ENCODE assay signal across 7 cellular contexts in genomic region chr12:12442548-12443071, GRCh38.
DNase-seq lines count a peak whose midpoint lies in the region; ATAC-seq and TF ChIP-seq lines count a peak whose summit lies in the region.

No MANE protein-coding gene starts in this region.

- H2BK5ac ChIP-seq in IMR-90 (ENCODE audit: low read depth, low read length, poor library complexity, severe bottlenecking), result peak overlapping the region; percentile 37

- peaks cover 0 to under 1% of the 10 kb centered on the region in 2 experiments; a peak in 1 of 4 replicates for H3K79me1 ChIP-seq in IMR-90 (ENCODE audit: low read depth in 1 of 2, low read length in 2 of 2)

- H2BK20ac ChIP-seq in IMR-90 (ENCODE audit: low read depth, low read length), result 0 out of 2 replicates have a peak overlapping the region, but pooled peaks have one; percentile 9

- peak overlapping the region; percentile 39 for H3K4me3 Mint-ChIP-seq in activated CD4-positive, alpha-beta memory T cell treated with anti-CD3 and anti-CD28 coated beads, Interleukin-2, amount 10 ng/mL, durations not matched to agents 7 days and 5 days
- H3K4me3 Mint-ChIP-seq in stimulated activated naive CD8-positive, alpha-beta T cell treated with anti-CD3 and anti-CD28 coated beads, Interleukin-15, Interleukin-2, amounts not matched to agents 100 ng/mL and 50 ng/mL, for 24 hours, result peak overlapping the region; percentile 70

- H3K56ac ChIP-seq in IMR-90 (ENCODE audit: extremely low read depth, insufficient read depth, low read length), result no peak overlapping the region

- peak; percentile 80 for DNase-seq in IMR-90
- DNase-seq in activated CD4-positive, alpha-beta memory T cell treated with anti-CD3 and anti-CD28 coated beads, Interleukin-2, amount 10 ng/mL, durations not matched to agents 7 days and 5 days, result no peak
- DNase-seq in fibroblast of the conjunctiva (ENCODE audit: low read depth), result peak; percentile 56
- DNase-seq in NCI-H526 (lab: John Stamatoyannopoulos, UW), result no peak
- DNase-seq in stimulated activated CD4-positive, alpha-beta T cell treated with anti-CD3 and anti-CD28 coated beads, Interleukin-1b, Interleukin-23, amount 100 ng/mL, for 48 hours, result no peak
- no peak for DNase-seq in occipital lobe (lab: John Stamatoyannopoulos, UW)

- H3K4me2 ChIP-seq in IMR-90 (ENCODE audit: low read depth, low read length), result peak overlapping the region; percentile 13; the same call in 1 of the 2 replicates

- BruUV-seq in IMR-90 (replicated peaks; lab: Mats Ljungman, UMichigan), result no TSS peak

- H3K36me3 ChIP-seq in IMR-90 (ENCODE audit: control insufficient read depth, insufficient read depth, low read length), result no peaks in the 10 kb centered on the region

- 15% methylated on average over 3 of the region's 5 CpGs; no CpG with 5 or more reads in 1 of the 2 experiments for WGBS in IMR-90 (ENCODE audit: extremely low coverage in 2 of 2, insufficient read length in 1 of 2), 2 experiments

- ATAC-seq in IMR-90 (ENCODE audit: low read depth), result peak; percentile 60

- H2AFZ ChIP-seq in IMR-90 (replicated peaks; ENCODE audit: low read length, poor library complexity), result no peak overlapping the region

- no peak overlapping the region for H3K18ac ChIP-seq in IMR-90 (ENCODE audit: low read depth, low read length)

- intact Hi-C loops in IMR-90 (cut with micrococcal nuclease), result no loop called here

- H2AK5ac ChIP-seq in IMR-90 (ENCODE audit: low read depth, low read length), result no peak overlapping the region

- TF ChIP-seq POLR2A in IMR-90 (IDR thresholded peaks at IDR 0.05; ENCODE audit: low read depth, low read length), result no peak

- TF ChIP-seq CTCF in IMR-90 (conservative IDR thresholded peaks at IDR 0.05; ENCODE audit: low read depth, low read length), result no peak

- H4K91ac ChIP-seq in IMR-90 (ENCODE audit: insufficient read depth, low read depth, low read length), result no peak overlapping the region

- H3K4ac ChIP-seq in IMR-90 (ENCODE audit: low read depth, low read length), result no peak overlapping the region

- in situ Hi-C loops in IMR-90 (cut with MboI; ENCODE audit: low sequenced_read_pairs), result no loop called here

- H4K20me1 ChIP-seq in IMR-90 (ENCODE audit: insufficient read depth, low read length), result no peaks in the 10 kb centered on the region

- H3K27ac ChIP-seq in IMR-90 (ENCODE audit: insufficient read depth, low read length), result no peak overlapping the region

- H3K9me1 ChIP-seq in IMR-90 (ENCODE audit: insufficient read depth, low read length), result peaks cover 8% of the 10 kb centered on the region

- no peaks in the 10 kb centered on the region for H3K9me3 ChIP-seq in IMR-90 (ENCODE audit: control insufficient read depth, insufficient read depth, low read length)

- no peak overlapping the region for H2BK120ac ChIP-seq in IMR-90 (ENCODE audit: low read depth, low read length)

- H4K5ac ChIP-seq in IMR-90 (ENCODE audit: low read depth, low read length), result no peak overlapping the region

- H3K4me1 Mint-ChIP-seq in activated CD4-positive, alpha-beta memory T cell treated with anti-CD3 and anti-CD28 coated beads, Interleukin-2, amount 10 ng/mL, durations not matched to agents 7 days and 5 days, result peaks cover 91% of the 10 kb centered on the region
- peaks cover 83% of the 10 kb centered on the region for H3K4me1 Mint-ChIP-seq in stimulated activated naive CD8-positive, alpha-beta T cell treated with anti-CD3 and anti-CD28 coated beads, Interleukin-15, Interleukin-2, amounts not matched to agents 100 ng/mL and 50 ng/mL, for 24 hours (ENCODE audit: low read depth)

- H2BK15ac ChIP-seq in IMR-90 (ENCODE audit: low read depth, low read length), result 0 out of 3 replicates have a peak overlapping the region, but pooled peaks have one; percentile 34

- dilution Hi-C loops in IMR-90 (cut with HindIII; ENCODE audit: low sequenced_read_pairs, unreplicated experiment), result no loop called here

- H3K23ac ChIP-seq in IMR-90 (ENCODE audit: low read depth, low read length), result no peak overlapping the region

- H3K9ac ChIP-seq in IMR-90 (ENCODE audit: low read depth, low read length), result no peak overlapping the region

- H3K4me3 ChIP-seq in IMR-90 (ENCODE audit: insufficient read depth, low read depth, low read length), result no peak overlapping the region

- peaks cover 21% of the 10 kb centered on the region for H3K4me1 ChIP-seq in IMR-90 (ENCODE audit: control insufficient read depth, insufficient read depth, low read length)

- H3K9me3 Mint-ChIP-seq in activated CD4-positive, alpha-beta memory T cell treated with anti-CD3 and anti-CD28 coated beads, Interleukin-2, amount 10 ng/mL, durations not matched to agents 7 days and 5 days, result no peaks in the 10 kb centered on the region
- no peaks in the 10 kb centered on the region for H3K9me3 Mint-ChIP-seq in stimulated activated naive CD8-positive, alpha-beta T cell treated with anti-CD3 and anti-CD28 coated beads, Interleukin-15, Interleukin-2, amounts not matched to agents 100 ng/mL and 50 ng/mL, for 24 hours

- H3K14ac ChIP-seq in IMR-90 (replicated peaks; ENCODE audit: low read depth, low read length), result no peak overlapping the region

- H2AK9ac ChIP-seq in IMR-90 (replicated peaks; ENCODE audit: low read depth, low read length, poor library complexity), result no peak overlapping the region

- POLR2A ChIA-PET in IMR-90 (lab: Charles Lee; ENCODE audit: unreplicated experiment), result no interaction called here
- POLR2A ChIA-PET in activated CD4-positive, alpha-beta memory T cell treated with anti-CD3 and anti-CD28 coated beads, Interleukin-2, amount 10 ng/mL, durations not matched to agents 7 days and 5 days (lab: Charles Lee), result interaction anchor here (0.5 to 18.9 kb wide), 32 partner anchors 9 to 294 kb away, joined by 3 to 380 read pairs (median 7); partner anchors contain the start of genes BORCS5, CDKN1B and DUSP16

- CTCF ChIA-PET in IMR-90 (lab: Yijun Ruan, JAX), result no interaction called here
- CTCF ChIA-PET in activated CD4-positive, alpha-beta memory T cell treated with anti-CD3 and anti-CD28 coated beads, Interleukin-2, amount 10 ng/mL, durations not matched to agents 7 days and 5 days (lab: Charles Lee), result interaction anchor here (0.7 to 2.4 kb wide), 8 partner anchors 14 to 122 kb away, joined by 3 to 14 read pairs (median 6); no protein-coding TSS in a partner anchor

- H3K27me3 Mint-ChIP-seq in activated CD4-positive, alpha-beta memory T cell treated with anti-CD3 and anti-CD28 coated beads, Interleukin-2, amount 10 ng/mL, durations not matched to agents 7 days and 5 days, result no peaks in the 10 kb centered on the region
- no peaks in the 10 kb centered on the region for H3K27me3 Mint-ChIP-seq in stimulated activated naive CD8-positive, alpha-beta T cell treated with anti-CD3 and anti-CD28 coated beads, Interleukin-15, Interleukin-2, amounts not matched to agents 100 ng/mL and 50 ng/mL, for 24 hours

- TF ChIP-seq RAD21 in IMR-90 (IDR thresholded peaks at IDR 0.05; ENCODE audit: low read length), result no peak

- peaks cover 39% of the 10 kb centered on the region for H3K36me3 Mint-ChIP-seq in activated CD4-positive, alpha-beta memory T cell treated with anti-CD3 and anti-CD28 coated beads, Interleukin-2, amount 10 ng/mL, durations not matched to agents 7 days and 5 days (ENCODE audit: low read depth)
- peaks cover 16% of the 10 kb centered on the region for H3K36me3 Mint-ChIP-seq in stimulated activated naive CD8-positive, alpha-beta T cell treated with anti-CD3 and anti-CD28 coated beads, Interleukin-15, Interleukin-2, amounts not matched to agents 100 ng/mL and 50 ng/mL, for 24 hours (ENCODE audit: low read depth)

- peak overlapping the region; percentile 98 for H3K27ac Mint-ChIP-seq in activated CD4-positive, alpha-beta memory T cell treated with anti-CD3 and anti-CD28 coated beads, Interleukin-2, amount 10 ng/mL, durations not matched to agents 7 days and 5 days
- peak overlapping the region; percentile 99 for H3K27ac Mint-ChIP-seq in stimulated activated naive CD8-positive, alpha-beta T cell treated with anti-CD3 and anti-CD28 coated beads, Interleukin-15, Interleukin-2, amounts not matched to agents 100 ng/mL and 50 ng/mL, for 24 hours

- no peaks in the 10 kb centered on the region for H3K27me3 ChIP-seq in IMR-90 (ENCODE audit: control insufficient read depth, insufficient read depth, low read length)

- no peak overlapping the region for H4K8ac ChIP-seq in IMR-90 (ENCODE audit: low read depth in 2 of 2, low read length in 2 of 2)

TF ChIP-seq in IMR-90, 13 proteins besides CTCF, POLR2A, EP300 and RAD21:
- TF ChIP-seq RCOR1 (IDR thresholded peaks at IDR 0.05; ENCODE audit: insufficient replicate concordance, low read length) (no peak), FOS (IDR thresholded peaks at IDR 0.05; ENCODE audit: low read depth, low read length) (peak; percentile 79)

Comparison
In these comparisons a context has a peak if more than half of its experiments do, and no peak if none do; other contexts are left out.
1. DNase-seq: peak in IMR-90 (single experiment) and fibroblast of the conjunctiva (single experiment); none in activated CD4-positive, alpha-beta memory T cell treated with anti-CD3 and anti-CD28 coated beads, Interleukin-2, amount 10 ng/mL, durations not matched to agents 7 days and 5 days (single experiment), NCI-H526 (0 of 2), stimulated activated CD4-positive, alpha-beta T cell treated with anti-CD3 and anti-CD28 coated beads, Interleukin-1b, Interleukin-23, amount 100 ng/mL, for 48 hours (single experiment) and occipital lobe (single experiment).